Comparison of ENCODE assay signal across 24 cellular contexts in the genomic region with DNA sequence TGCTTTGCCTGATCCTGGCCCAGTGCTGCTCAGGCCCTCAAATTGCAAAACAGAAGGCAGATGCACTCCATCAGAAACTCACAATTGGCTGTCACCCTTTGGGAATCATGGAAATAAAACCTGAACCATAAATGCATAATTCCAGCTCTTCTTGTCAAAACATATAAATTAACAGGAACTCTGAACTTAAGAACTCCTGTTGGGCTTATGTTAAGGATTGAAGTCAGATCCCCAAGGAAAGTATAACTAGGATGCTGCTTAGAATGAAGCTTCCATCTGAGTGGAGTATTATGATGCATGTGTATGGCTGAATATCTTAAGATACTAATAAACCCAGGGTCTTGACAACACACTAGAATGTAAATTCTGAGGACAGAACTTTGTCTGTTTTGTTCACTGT. TPM values are rescaled to one million over a fixed set of nuclear protein-coding genes. Genes with fewer than 3 reads are reported as not detected.
DNase-seq lines count a peak whose midpoint lies in the region; ATAC-seq and TF ChIP-seq lines count a peak whose summit lies in the region.
"Had no signal": no experiment of that assay in that cellular context is flagged by ENCODE, and none has a peak within 500 bp of the region (broad histone marks: within the 10 kb centered on the region; RNA-seq: fewer than 3 reads in every experiment).

No MANE protein-coding gene starts in this region.

- ATAC-seq in heart left ventricle (no peak), upper lobe of right lung (no peak)
- no peak for ATAC-seq in activated naive CD8-positive, alpha-beta T cell treated with anti-CD3 and anti-CD28 coated beads, Interleukin-2, amount 50 U/mL, for 24 hours
- ATAC-seq: A549; activated CD4-positive, CD25-positive, alpha-beta regulatory T cell treated with anti-CD3 and anti-CD28 coated beads, Interleukin-2, amount 50 U/mL, for 24 hours had no signal

- H3K4me3 Mint-ChIP-seq in brain (peak overlapping the region; percentile 30 to 85 (median 51)), neural crest cell (peak overlapping the region; percentile 89)
- no peak overlapping the region for H3K4me3 Mint-ChIP-seq in activated naive CD8-positive, alpha-beta T cell treated with anti-CD3 and anti-CD28 coated beads, Interleukin-2, amount 50 U/mL, for 24 hours
- H3K4me3 Mint-ChIP-seq: activated CD4-positive, alpha-beta memory T cell treated with anti-CD3 and anti-CD28 coated beads, Interleukin-2, amount 10 ng/mL, durations not matched to agents 7 days and 5 days; activated naive CD8-positive, alpha-beta T cell treated with anti-CD3 and anti-CD28 coated beads, Interleukin-2, amount 10 ng/mL, durations not matched to agents 7 days and 5 days; memory B cell had no signal

- H3K4me1 Mint-ChIP-seq in brain (peaks cover 36% of the 10 kb centered on the region), neural crest cell (peaks cover 24% of the 10 kb centered on the region)
- H3K4me1 Mint-ChIP-seq in activated naive CD8-positive, alpha-beta T cell treated with anti-CD3 and anti-CD28 coated beads, Interleukin-2, amount 50 U/mL, for 24 hours: peaks cover 35% of the 10 kb centered on the region

- peaks cover 46% of the 10 kb centered on the region for H3K4me1 ChIP-seq in left ventricle myocardium inferior
- peaks cover 0 to 38% (median 32%) of the 10 kb centered on the region in 12 donors for H3K4me1 ChIP-seq in heart left ventricle
- H3K4me1 ChIP-seq in uterus: no peaks in the 10 kb centered on the region
- H3K4me1 ChIP-seq in upper lobe of right lung: peaks cover 18% of the 10 kb centered on the region

- DNase-seq in left ventricle myocardium inferior (no peak), heart left ventricle (no peak), neural crest cell (ENCODE audit: low read depth, low spot score) (no peak), uterus (peak in 1 of 2 donors; percentile 17), SK-N-DZ (ENCODE audit: low spot score) (no peak), upper lobe of right lung (no peak)
- no peak for DNase-seq in activated naive CD8-positive, alpha-beta T cell treated with anti-CD3 and anti-CD28 coated beads, Interleukin-2, amount 50 U/mL, for 24 hours
- DNase-seq: activated CD4-positive, alpha-beta memory T cell treated with anti-CD3 and anti-CD28 coated beads, Interleukin-2, amount 10 ng/mL, durations not matched to agents 7 days and 5 days; activated CD8-positive, alpha-beta memory T cell treated with anti-CD3 and anti-CD28 coated beads, Interleukin-2, amount 50 U/mL, for 48 hours; activated naive CD8-positive, alpha-beta T cell treated with anti-CD3 and anti-CD28 coated beads, Interleukin-2, amount 10 ng/mL, durations not matched to agents 7 days and 5 days; effector CD8-positive, alpha-beta T cell; GDM1; H9; stimulated activated CD4-positive, alpha-beta T cell treated with anti-CD3 and anti-CD28 coated beads, Interleukin-2, amount 100 ng/mL, for 24 hours; trophoblast cell had no signal

- peaks cover 6% of the 10 kb centered on the region for H3K27me3 Mint-ChIP-seq in brain
- no peaks in the 10 kb centered on the region for H3K27me3 Mint-ChIP-seq in neural crest cell (ENCODE audit: low read depth)
- H3K27me3 Mint-ChIP-seq in activated naive CD8-positive, alpha-beta T cell treated with anti-CD3 and anti-CD28 coated beads, Interleukin-2, amount 50 U/mL, for 24 hours: peaks cover 11% of the 10 kb centered on the region
- H3K27me3 Mint-ChIP-seq: activated naive CD8-positive, alpha-beta T cell treated with anti-CD3 and anti-CD28 coated beads, Interleukin-2, amount 10 ng/mL, durations not matched to agents 7 days and 5 days had no signal

- H3K9me3 Mint-ChIP-seq in brain (peaks cover 0 to 5% (median 0%) of the 10 kb centered on the region in 5 experiments), neural crest cell (no peaks in the 10 kb centered on the region)
- no peaks in the 10 kb centered on the region for H3K9me3 Mint-ChIP-seq in activated naive CD8-positive, alpha-beta T cell treated with anti-CD3 and anti-CD28 coated beads, Interleukin-2, amount 50 U/mL, for 24 hours
- H3K9me3 Mint-ChIP-seq: activated CD4-positive, alpha-beta memory T cell treated with anti-CD3 and anti-CD28 coated beads, Interleukin-2, amount 10 ng/mL, durations not matched to agents 7 days and 5 days; activated naive CD8-positive, alpha-beta T cell treated with anti-CD3 and anti-CD28 coated beads, Interleukin-2, amount 10 ng/mL, durations not matched to agents 7 days and 5 days; H9; memory B cell had no signal

- H3K27ac ChIP-seq in left ventricle myocardium inferior (replicated peaks) (peak overlapping the region; percentile 97), heart left ventricle (peak overlapping the region in 4 of 12 donors; percentile 91 to 98 (median 96)), uterus (peak overlapping the region; percentile 80 to 85), upper lobe of right lung (no peak overlapping the region)

- TF ChIP-seq POLR2A in heart left ventricle (IDR thresholded peaks at IDR 0.05) (no peak), uterus (IDR thresholded peaks at IDR 0.05) (no peak)

- H3K36me3 Mint-ChIP-seq in brain: peaks cover 14% of the 10 kb centered on the region
- H3K36me3 Mint-ChIP-seq in neural crest cell (ENCODE audit: low read depth): peaks cover 6% of the 10 kb centered on the region
- H3K36me3 Mint-ChIP-seq in activated naive CD8-positive, alpha-beta T cell treated with anti-CD3 and anti-CD28 coated beads, Interleukin-2, amount 50 U/mL, for 24 hours (ENCODE audit: low read depth): peaks cover 15% of the 10 kb centered on the region

- peaks cover 18% of the 10 kb centered on the region for H3K36me3 ChIP-seq in left ventricle myocardium inferior
- peaks cover 0 to 18% (median 15%) of the 10 kb centered on the region in 9 donors for H3K36me3 ChIP-seq in heart left ventricle
- no peaks in the 10 kb centered on the region for H3K36me3 ChIP-seq in uterus
- peaks cover 19% of the 10 kb centered on the region for H3K36me3 ChIP-seq in upper lobe of right lung

- H3K9me3 ChIP-seq in left ventricle myocardium inferior (replicated peaks): no peaks in the 10 kb centered on the region
- H3K9me3 ChIP-seq in heart left ventricle: no peaks in the 10 kb centered on the region
- H3K9me3 ChIP-seq in uterus: no peaks in the 10 kb centered on the region
- H3K9me3 ChIP-seq in upper lobe of right lung: no peaks in the 10 kb centered on the region
- H3K9me3 ChIP-seq: A549, MG63, SJSA1 had no signal

- H3K4me3 ChIP-seq in left ventricle myocardium inferior: no peak overlapping the region
- no peak overlapping the region for H3K4me3 ChIP-seq in heart left ventricle
- no peak overlapping the region for H3K4me3 ChIP-seq in uterus
- no peak overlapping the region for H3K4me3 ChIP-seq in upper lobe of right lung
- H3K4me3 ChIP-seq: A549, MG63, SJSA1 had no signal

- TF ChIP-seq CTCF in left ventricle myocardium inferior (IDR thresholded peaks at IDR 0.05; ENCODE audit: borderline replicate concordance) (no peak), heart left ventricle (IDR thresholded peaks at IDR 0.05) (no peak), brain (conservative IDR thresholded peaks at IDR 0.05) (no peak), neural crest cell (conservative IDR thresholded peaks at IDR 0.05) (no peak), uterus (IDR thresholded peaks at IDR 0.05) (no peak), upper lobe of right lung (IDR thresholded peaks at IDR 0.05) (no peak)

- H3K27ac Mint-ChIP-seq in brain (no peak overlapping the region), neural crest cell (ENCODE audit: unreplicated experiment) (no peak overlapping the region)
- no peak overlapping the region for H3K27ac Mint-ChIP-seq in activated naive CD8-positive, alpha-beta T cell treated with anti-CD3 and anti-CD28 coated beads, Interleukin-2, amount 50 U/mL, for 24 hours
- H3K27ac Mint-ChIP-seq: activated CD4-positive, alpha-beta memory T cell treated with anti-CD3 and anti-CD28 coated beads, Interleukin-2, amount 10 ng/mL, durations not matched to agents 7 days and 5 days; activated naive CD8-positive, alpha-beta T cell treated with anti-CD3 and anti-CD28 coated beads, Interleukin-2, amount 10 ng/mL, durations not matched to agents 7 days and 5 days; H9; memory B cell had no signal

- H3K27me3 ChIP-seq in left ventricle myocardium inferior (ENCODE audit: low read depth) (no peaks in the 10 kb centered on the region), heart left ventricle (no peaks in the 10 kb centered on the region), uterus (no peaks in the 10 kb centered on the region), upper lobe of right lung (no peaks in the 10 kb centered on the region)

- intact Hi-C loops in left ventricle myocardium inferior (cut with micrococcal nuclease): no loop called here
- intact Hi-C loops in heart left ventricle (cut with DNase I): loop anchor here in 9 of 10 donors (2.0 to 10.0 kb wide), 12 partner anchors 25 to 495 kb away; a partner anchor contains a TSS
- intact Hi-C loops in uterus (cut with DNase I; ENCODE audit: low total_unique reads): no loop called here
- intact Hi-C loops in upper lobe of right lung (cut with DNase I): no loop called here

RNA-seq across cellular contexts. Expression of a gene that starts 1.9 kb away (rescaled TPM):
- total RNA-seq in left ventricle myocardium inferior: 97.1 TPM
- total RNA-seq in heart left ventricle: 100 to 1,000 TPM in 2 of 9 donors, 10 to 100 TPM in 7; 59.6 to 107 (median 89.7) TPM
- polyA plus RNA-seq in heart left ventricle: 10 to 100 TPM; 62.9 to 75.2 TPM
- 19.2 TPM for polyA plus RNA-seq in brain (ENCODE audit: insufficient read depth, low read depth, low replicate concordance)
- 46.9 and 47.3 TPM in 2 replicates for total RNA-seq in neural crest cell
- total RNA-seq in uterus: 10 to 100 TPM; 21.1 to 88.6 (median 29.1) TPM
- polyA plus RNA-seq in SK-N-DZ (2014; cell fraction: cytosol; rRNA removed): 69.9 and 75.3 TPM in 2 replicates
- polyA plus RNA-seq in SK-N-DZ (2014; cell fraction: nucleus; rRNA removed): 42.9 and 52.2 TPM in 2 replicates
- total RNA-seq in upper lobe of right lung: 20.8 TPM

RNA-seq across cellular contexts. Expression of a gene that starts 24.9 kb away (rescaled TPM):
- total RNA-seq in left ventricle myocardium inferior (2.2 TPM), heart left ventricle (1 to 10 TPM in 4 of 9 donors, under 1 TPM in 5; 0.50 to 2.4 (median 0.88) TPM), neural crest cell (0.61 and 1.4 TPM in 2 replicates), uterus (1 to 10 TPM in 2 of 4 donors, under 1 TPM in 1, not detected in 1; 0.24 to 2.9 (median 1.0) TPM), upper lobe of right lung (1.1 TPM)
- polyA plus RNA-seq in heart left ventricle (under 1 TPM; 0.15 to 0.46 TPM), brain (ENCODE audit: insufficient read depth, low read depth, low replicate concordance) (10.8 TPM)
- 1.2 and 1.4 TPM in 2 replicates for polyA plus RNA-seq in SK-N-DZ (2014; cell fraction: cytosol; rRNA removed)
- polyA plus RNA-seq in SK-N-DZ (2014; cell fraction: nucleus; rRNA removed): 1.7 TPM in 2 replicates
- total RNA-seq: chondrocyte, epithelial cell of proximal tubule, RPMI7951 had no signal

Comparison
In these comparisons a context has a peak if more than half of its experiments do, and no peak if none do; other contexts are left out.
1. intact Hi-C loops: an anchor here in heart left ventricle (2.0 to 10.0 kb wide); none called in left ventricle myocardium inferior, uterus and upper lobe of right lung.